ENCODE assay signal across 27 cellular contexts in genomic region chr6:100349366-100349765, GRCh38.
"Had no signal": no experiment of that assay in that cellular context is flagged by ENCODE, and none has a peak within 500 bp of the region (broad histone marks: within the 10 kb centered on the region; RNA-seq: fewer than 3 reads in every experiment).

No MANE protein-coding gene starts in this region.

- ATAC-seq: left colon; left lung; lower lobe of right lung; naive thymus-derived CD8-positive, alpha-beta T cell; pancreas; right cardiac atrium; sciatic nerve; stimulated activated memory B cell treated with anti-CD40 and anti-IgM and Interleukin-4, amounts not matched to agents 10 μg/mL and 1 μg/mL and 100 μg/mL, for 72 hours; stimulated activated naive CD8-positive, alpha-beta T cell treated with anti-CD3 and anti-CD28 coated beads, Interleukin-15, amount 100 ng/mL, for 72 hours had no signal

- H3K9me3 Mint-ChIP-seq: stimulated activated memory B cell treated with anti-CD40 and anti-IgM and Interleukin-4, amounts not matched to agents 10 μg/mL and 1 μg/mL and 100 μg/mL, for 72 hours; stimulated activated naive CD8-positive, alpha-beta T cell treated with anti-CD3 and anti-CD28 coated beads, Interleukin-15, amount 100 ng/mL, for 72 hours; type B pancreatic cell had no signal

- H3K27ac Mint-ChIP-seq: immature natural killer cell; naive thymus-derived CD8-positive, alpha-beta T cell; nephron; stimulated activated memory B cell treated with anti-CD40 and anti-IgM and Interleukin-4, amounts not matched to agents 10 μg/mL and 1 μg/mL and 100 μg/mL, for 72 hours; stimulated activated naive CD8-positive, alpha-beta T cell treated with anti-CD3 and anti-CD28 coated beads, Interleukin-15, amount 100 ng/mL, for 72 hours; type B pancreatic cell had no signal

- H3K4me1 Mint-ChIP-seq: stimulated activated memory B cell treated with anti-CD40 and anti-IgM and Interleukin-4, amounts not matched to agents 10 μg/mL and 1 μg/mL and 100 μg/mL, for 72 hours; stimulated activated naive CD8-positive, alpha-beta T cell treated with anti-CD3 and anti-CD28 coated beads, Interleukin-15, amount 100 ng/mL, for 72 hours had no signal

- H3K4me1 ChIP-seq: left lung, lower lobe of right lung, prostate gland, tibial nerve, uterus had no signal

- H3K4me3 Mint-ChIP-seq: immature natural killer cell; naive thymus-derived CD8-positive, alpha-beta T cell; nephron; stimulated activated memory B cell treated with anti-CD40 and anti-IgM and Interleukin-4, amounts not matched to agents 10 μg/mL and 1 μg/mL and 100 μg/mL, for 72 hours; stimulated activated naive CD8-positive, alpha-beta T cell treated with anti-CD3 and anti-CD28 coated beads, Interleukin-15, amount 100 ng/mL, for 72 hours; type B pancreatic cell had no signal

- H3K27me3 Mint-ChIP-seq: stimulated activated memory B cell treated with anti-CD40 and anti-IgM and Interleukin-4, amounts not matched to agents 10 μg/mL and 1 μg/mL and 100 μg/mL, for 72 hours; stimulated activated naive CD8-positive, alpha-beta T cell treated with anti-CD3 and anti-CD28 coated beads, Interleukin-15, amount 100 ng/mL, for 72 hours; type B pancreatic cell had no signal

- DNase-seq: hypothalamus; immature natural killer cell; kidney; left colon; left lung; lower lobe of right lung; mammary epithelial cell; mesenchymal stem cell; naive thymus-derived CD8-positive, alpha-beta T cell; pancreas; retina; right cardiac atrium; stimulated activated CD4-positive, alpha-beta T cell treated with anti-CD3 and anti-CD28 coated beads, Interleukin-12 subunit alpha, Interleukin-12 subunit beta, amount 100 ng/mL, for 4 hours; stimulated activated CD4-positive, alpha-beta T cell treated with anti-CD3 and anti-CD28 coated beads, Interleukin-15, amount 100 ng/mL, for 24 hours; stimulated activated CD4-positive, alpha-beta T cell treated with anti-CD3 and anti-CD28 coated beads, Interleukin-4, amount 100 ng/mL, for 24 hours; stimulated activated CD8-positive, alpha-beta memory T cell treated with anti-CD3 and anti-CD28 coated beads, Interleukin-4, amount 100 ng/mL, for 48 hours; stimulated activated naive CD4-positive, alpha-beta T cell treated with Interleukin-2 at 50 U/mL for 16 hours; stimulated activated naive CD8-positive, alpha-beta T cell treated with anti-CD3 and anti-CD28 coated beads, Interleukin-15, amount 100 ng/mL, for 72 hours; substantia nigra; uterus had no signal

- H3K9me3 ChIP-seq: left lung, lower lobe of right lung, pancreas, prostate gland, tibial nerve, uterus had no signal

- H3K27me3 ChIP-seq: left lung, pancreas, tibial nerve, uterus had no signal

- H3K36me3 Mint-ChIP-seq: immature natural killer cell; naive thymus-derived CD8-positive, alpha-beta T cell; stimulated activated memory B cell treated with anti-CD40 and anti-IgM and Interleukin-4, amounts not matched to agents 10 μg/mL and 1 μg/mL and 100 μg/mL, for 72 hours; type B pancreatic cell had no signal

- H3K4me3 ChIP-seq: left lung, lower lobe of right lung, pancreas, prostate gland, skin epidermis, tibial nerve, uterus had no signal

- H3K36me3 ChIP-seq: left lung, lower lobe of right lung, pancreas, prostate gland, tibial nerve, uterus had no signal
